8 cellular contexts compared by ENCODE assay signal in genomic region chr1:92536593-92537332, GRCh38. TPM values are rescaled to one million over a fixed set of nuclear protein-coding genes. Genes with fewer than 3 reads are reported as not detected.
DNase-seq lines count a peak whose midpoint lies in the region; ATAC-seq and TF ChIP-seq lines count a peak whose summit lies in the region.

No MANE protein-coding gene starts in this region.

- intact Hi-C loops in esophagus squamous epithelium (cut with DNase I), result no loop called here

- peaks cover 2% of the 10 kb centered on the region for H3K9me3 Mint-ChIP-seq in memory B cell

- TF ChIP-seq CTCF in VCaP (conservative IDR thresholded peaks at IDR 0.05), result no peak
- no peak for TF ChIP-seq CTCF in esophagus squamous epithelium (IDR thresholded peaks at IDR 0.05)

- DNase-seq in stimulated activated naive CD4-positive, alpha-beta T cell (lab: John Stamatoyannopoulos, UW), result peak in 4 of 6 experiments; percentile 2 to 75 (median 68)
- DNase-seq in stimulated activated naive CD4-positive, alpha-beta T cell treated with Interleukin-2 at 50 U/mL for 16 hours (lab: John Stamatoyannopoulos, UW), result no peak
- DNase-seq in memory B cell (ENCODE audit: low spot score in 2 of 2), result no peak
- DNase-seq in esophagus squamous epithelium (lab: John Stamatoyannopoulos, UW), result no peak
- no peak for DNase-seq in HEK293T (ENCODE audit: extremely low spot score)
- DNase-seq in KBM-7, result no peak

- 55 to 69% methylated on average over 3 of the region's 3 CpGs for WGBS in esophagus squamous epithelium, 2 donors

- no peaks in the 10 kb centered on the region for H3K9me3 ChIP-seq in esophagus squamous epithelium

- H3K4me3 ChIP-seq in esophagus squamous epithelium, result no peak overlapping the region

- H3K27ac ChIP-seq in VCaP, result peak overlapping the region; percentile 53; the same call in 1 of the 2 replicates
- no peak overlapping the region for H3K27ac ChIP-seq in esophagus squamous epithelium

- H3K4me1 Mint-ChIP-seq in memory B cell, result peaks cover 23% of the 10 kb centered on the region

- no peaks in the 10 kb centered on the region for H3K36me3 ChIP-seq in esophagus squamous epithelium

- ATAC-seq in HG03066 (IDR thresholded peaks at IDR 0.05; ENCODE audit: low read depth, unreplicated experiment) (peak; percentile 50), memory B cell (ENCODE audit: low read depth) (peak; percentile 67)

- no peak for TF ChIP-seq POLR2A in esophagus squamous epithelium (IDR thresholded peaks at IDR 0.05)

- CTCF ChIA-PET in HEK293T (lab: Yijun Ruan, JAX), result no interaction called here

- in situ Hi-C loops in KBM-7 (cut with MboI; ENCODE audit: low pct_unique_long_range_greater_than_20kb, low sequenced_read_pairs), result no loop called here

- H3K27ac Mint-ChIP-seq in memory B cell, result no peak overlapping the region

- peaks cover 16% of the 10 kb centered on the region for H3K36me3 Mint-ChIP-seq in memory B cell

- H3K27me3 Mint-ChIP-seq in memory B cell, result no peaks in the 10 kb centered on the region

- H3K4me1 ChIP-seq in esophagus squamous epithelium, result no peaks in the 10 kb centered on the region

- POLR2A ChIA-PET in HEK293T (lab: Yijun Ruan, JAX), result no interaction called here

- no peaks in the 10 kb centered on the region for H3K27me3 ChIP-seq in esophagus squamous epithelium

- H3K4me3 Mint-ChIP-seq in memory B cell, result no peak overlapping the region

TF ChIP-seq in HEK293T, 16 proteins besides CTCF, POLR2A, EP300 and RAD21:
- TF ChIP-seq ZNF384 (IDR thresholded peaks at IDR 0.05), result no peak
- no peak for TF ChIP-seq SP1 (IDR thresholded peaks at IDR 0.05)
- no peak for TF ChIP-seq NFRKB (IDR thresholded peaks at IDR 0.05)
- TF ChIP-seq ARNT (IDR thresholded peaks at IDR 0.05), result no peak
- TF ChIP-seq FOXA1 (IDR thresholded peaks at IDR 0.05), result no peak
- TF ChIP-seq SUZ12 (IDR thresholded peaks at IDR 0.05), result no peak
- TF ChIP-seq ELF4 (IDR thresholded peaks at IDR 0.05), result no peak
- no peak for TF ChIP-seq HDGF (IDR thresholded peaks at IDR 0.05; ENCODE audit: borderline replicate concordance)
- TF ChIP-seq FOXK2 (IDR thresholded peaks at IDR 0.05), result no peak
- no peak for TF ChIP-seq L3MBTL2 (conservative IDR thresholded peaks at IDR 0.05)
- no peak for TF ChIP-seq LEF1 (IDR thresholded peaks at IDR 0.05; ENCODE audit: borderline replicate concordance)
- TF ChIP-seq PKNOX1 (IDR thresholded peaks at IDR 0.05), result no peak
- no peak for TF ChIP-seq CTBP1 (IDR thresholded peaks at IDR 0.05; ENCODE audit: borderline replicate concordance)
- TF ChIP-seq TARDBP (IDR thresholded peaks at IDR 0.05), result no peak
- TF ChIP-seq BHLHE40 (IDR thresholded peaks at IDR 0.05; ENCODE audit: borderline replicate concordance), result no peak
- no peak for TF ChIP-seq FOXM1 (IDR thresholded peaks at IDR 0.05; ENCODE audit: borderline replicate concordance)

RNA-seq across cellular contexts. Expression of gene GFI1, which starts 50.0 kb away (rescaled TPM):
- 1 to 10 TPM in 2 of 4 donors, under 1 TPM in 2; 0.09 to 2.7 (median 0.85) TPM for total RNA-seq in esophagus squamous epithelium

Comparison
In these comparisons a context has a peak if more than half of its experiments do, and no peak if none do; other contexts are left out.
1. DNase-seq: peak in stimulated activated naive CD4-positive, alpha-beta T cell (4 of 6); none in stimulated activated naive CD4-positive, alpha-beta T cell treated with Interleukin-2 at 50 U/mL for 16 hours (single experiment), memory B cell (0 of 2), esophagus squamous epithelium (single experiment), HEK293T (single experiment) and KBM-7 (single experiment).